In the genomic region with DNA sequence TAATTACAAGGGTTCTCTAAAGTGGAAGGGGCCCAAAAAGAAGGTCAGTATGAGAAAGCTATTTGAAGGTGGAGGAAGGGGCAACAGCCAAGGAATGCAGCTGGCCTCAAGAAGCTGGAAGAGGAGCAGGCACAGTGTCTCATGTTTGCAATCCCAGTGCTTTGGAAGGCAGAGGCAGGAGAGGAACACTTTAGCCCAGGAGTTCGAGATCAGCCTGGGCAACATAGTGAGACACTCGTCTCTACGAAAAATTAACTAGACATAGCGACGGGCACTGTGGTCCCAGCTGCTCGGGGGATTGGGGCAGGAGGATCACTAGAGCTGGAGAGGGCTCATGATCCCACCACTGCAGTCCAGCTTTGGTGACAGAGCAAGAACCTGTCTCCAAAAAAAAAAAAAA, we compare ENCODE assay signal across 11 cellular contexts. TPM values are rescaled to one million over a fixed set of nuclear protein-coding genes. Genes with fewer than 3 reads are reported as not detected.
DNase-seq lines count a peak whose midpoint lies in the region; ATAC-seq, FAIRE-seq and TF ChIP-seq lines count a peak whose summit lies in the region.
"Had no signal": no experiment of that assay in that cellular context is flagged by ENCODE, and none has a peak within 500 bp of the region (broad histone marks: within the 10 kb centered on the region; RNA-seq: fewer than 3 reads in every experiment).

No MANE protein-coding gene starts in this region.

- TF ChIP-seq CTCF in heart left ventricle (IDR thresholded peaks at IDR 0.05), result no peak
- no peak for TF ChIP-seq CTCF in tibial artery (IDR thresholded peaks at IDR 0.05)
- TF ChIP-seq CTCF in D721Med (IDR thresholded peaks at IDR 0.05; ENCODE audit: insufficient read depth, missing control alignments), result no peak

- H3K4me3 ChIP-seq in heart left ventricle, result peak overlapping the region in 9 of 12 donors; percentile 73 to 99 (median 88)
- peak overlapping the region; percentile 89 for H3K4me3 ChIP-seq in adipocyte (ENCODE audit: low read length)
- H3K4me3 ChIP-seq in mucosa of stomach (ENCODE audit: low read length), result peak overlapping the region; percentile 21
- peak overlapping the region; percentile 70 to 86 for H3K4me3 ChIP-seq in tibial artery

- WGBS in heart left ventricle, 4 donors, result 93 to 100% (median 99%) methylated on average over 6 of the region's 6 CpGs

- no peak overlapping the region for H3K9ac ChIP-seq in adipocyte (ENCODE audit: low read length)
- H3K9ac ChIP-seq in mucosa of stomach (ENCODE audit: low read length), result peak overlapping the region; percentile 86

- H3K4me1 ChIP-seq in heart left ventricle, result peaks cover 0 to 46% (median 23%) of the 10 kb centered on the region in 12 donors
- H3K4me1 ChIP-seq in adipocyte (ENCODE audit: control insufficient read depth, insufficient read depth, low read length), result peaks cover 12% of the 10 kb centered on the region
- peaks cover 5% of the 10 kb centered on the region for H3K4me1 ChIP-seq in mucosa of stomach (ENCODE audit: control insufficient read depth, insufficient read depth, low read length)
- peaks cover 0 to 30% (median 10%) of the 10 kb centered on the region in 4 donors for H3K4me1 ChIP-seq in tibial artery
- H3K4me1 ChIP-seq: BE2C had no signal

- H3K27ac ChIP-seq in heart left ventricle (peak overlapping the region in 11 of 12 donors; percentile 81 to 98 (median 90)), tibial artery (peak overlapping the region in 1 of 2 donors; percentile 89)

- no peak for DNase-seq in heart left ventricle
- no peak for DNase-seq in cardiac septum (ENCODE audit: low spot score)
- DNase-seq in adipocyte (ENCODE audit: low read depth), result no peak
- DNase-seq in tibial artery, result no peak
- DNase-seq in D721Med (ENCODE audit: insufficient read length, low spot score), result no peak

- no peak for TF ChIP-seq POLR2A in heart left ventricle (IDR thresholded peaks at IDR 0.05)

- intact Hi-C loops in heart left ventricle (cut with DNase I), result no loop called here
- intact Hi-C loops in cardiac septum (cut with DNase I), result no loop called here
- intact Hi-C loops in tibial artery (cut with DNase I; ENCODE audit: low total_unique reads), result no loop called here

- ATAC-seq in heart left ventricle, result no peak
- no peak for ATAC-seq in GM21786 (IDR thresholded peaks at IDR 0.05; ENCODE audit: unreplicated experiment)
- no peak for ATAC-seq in GM19328 (IDR thresholded peaks at IDR 0.05; ENCODE audit: unreplicated experiment)

- H3K9me3 ChIP-seq in heart left ventricle, result no peaks in the 10 kb centered on the region
- no peaks in the 10 kb centered on the region for H3K9me3 ChIP-seq in adipocyte (ENCODE audit: control insufficient read depth, low read length)
- H3K9me3 ChIP-seq in mucosa of stomach (ENCODE audit: control insufficient read depth, low read length), result no peaks in the 10 kb centered on the region
- no peaks in the 10 kb centered on the region for H3K9me3 ChIP-seq in tibial artery

- H3K36me3 ChIP-seq in heart left ventricle (peaks cover 0 to 9% (median 0%) of the 10 kb centered on the region in 9 donors), adipocyte (ENCODE audit: control insufficient read depth, insufficient read depth, low read length, severe bottlenecking) (no peaks in the 10 kb centered on the region), mucosa of stomach (ENCODE audit: control insufficient read depth, insufficient read depth, low read length) (no peaks in the 10 kb centered on the region), tibial artery (peaks cover 0 to 2% (median 0%) of the 10 kb centered on the region in 3 donors)
- H3K36me3 ChIP-seq: BE2C had no signal

- no peak for FAIRE-seq in D721Med (lab: Jason Lieb, UNC)
- FAIRE-seq: H54 had no signal

- H3K27me3 ChIP-seq in heart left ventricle (no peaks in the 10 kb centered on the region), adipocyte (replicated peaks; ENCODE audit: control insufficient read depth, insufficient read depth, low read length) (no peaks in the 10 kb centered on the region), mucosa of stomach (ENCODE audit: control insufficient read depth, insufficient read depth, low read length) (no peaks in the 10 kb centered on the region), tibial artery (no peaks in the 10 kb centered on the region)
- H3K27me3 ChIP-seq: BE2C had no signal

RNA-seq across cellular contexts. Expression of a gene that starts 0.7 kb away (rescaled TPM):
- total RNA-seq in heart left ventricle, result 10 to 100 TPM in 1 of 9 donors, 1 to 10 TPM in 8; 2.3 to 10.7 (median 5.2) TPM
- 1 to 10 TPM; 6.8 to 9.3 TPM for polyA plus RNA-seq in heart left ventricle
- 7.5 TPM for total RNA-seq in cardiac septum

RNA-seq across cellular contexts. Expression of a gene that starts 31.2 kb away (rescaled TPM):
- total RNA-seq in heart left ventricle (1 to 10 TPM in 1 of 9 donors, under 1 TPM in 5, not detected in 3; 0.28 to 1.1 (median 0.61) TPM), cardiac septum (0.67 TPM)
- under 1 TPM; 0.04 to 0.15 TPM for polyA plus RNA-seq in heart left ventricle
- total RNA-seq: mesenteric fat pad had no signal

Comparison
In these comparisons a context has a peak if more than half of its experiments do, and no peak if none do; other contexts are left out.
1. H3K4me3 ChIP-seq: peak in every context shown above with its lines; median percentile 89 in adipocyte; 88 in heart left ventricle; 78 in tibial artery; 21 in mucosa of stomach.